In genomic region chr17:80738020-80738380, GRCh38 we compare ENCODE assay signal across 18 cellular contexts.
A peak's percentile ranks its signal among the peaks of the same experiment; 100 is the strongest.
DNase-seq lines count a peak whose midpoint lies in the region; ATAC-seq lines count a peak whose summit lies in the region.
"Had no signal": no experiment of that assay in that cellular context is flagged by ENCODE, and none has a peak within 500 bp of the region (broad histone marks: within the 10 kb centered on the region; RNA-seq: fewer than 3 reads in every experiment).

No MANE protein-coding gene starts in this region.

- H3K9me3 Mint-ChIP-seq in activated T-cell treated with anti-CD3 and anti-CD28 coated beads, Interleukin-2, amount 50 U/mL, for 4 hours: no peaks in the 10 kb centered on the region
- H3K9me3 Mint-ChIP-seq in activated naive CD8-positive, alpha-beta T cell treated with anti-CD3 and anti-CD28 coated beads for 36 hours: peaks cover 2% of the 10 kb centered on the region
- H3K9me3 Mint-ChIP-seq: HFFc6 had no signal

- peaks cover 22% of the 10 kb centered on the region for H3K36me3 Mint-ChIP-seq in activated T-cell treated with anti-CD3 and anti-CD28 coated beads, Interleukin-2, amount 50 U/mL, for 4 hours (ENCODE audit: insufficient read depth)
- peaks cover 55% of the 10 kb centered on the region for H3K36me3 Mint-ChIP-seq in activated naive CD8-positive, alpha-beta T cell treated with anti-CD3 and anti-CD28 coated beads for 36 hours

- WGBS in thymus: 13% methylated on average over 9 of the region's 9 CpGs

- H3K27ac ChIP-seq in thymus (ENCODE audit: low read depth): peak overlapping the region; percentile 90
- H3K27ac ChIP-seq: A549, ovary, upper lobe of right lung had no signal

- peak overlapping the region; percentile 22 for H3K4me3 Mint-ChIP-seq in activated T-cell treated with anti-CD3 and anti-CD28 coated beads, Interleukin-2, amount 50 U/mL, for 4 hours
- no peak overlapping the region for H3K4me3 Mint-ChIP-seq in activated naive CD8-positive, alpha-beta T cell treated with anti-CD3 and anti-CD28 coated beads for 36 hours
- H3K4me3 Mint-ChIP-seq: HFFc6 had no signal

- no peaks in the 10 kb centered on the region for H3K27me3 ChIP-seq in thymus (ENCODE audit: control insufficient read depth, insufficient read depth)
- H3K27me3 ChIP-seq: adrenal gland, ovary, upper lobe of right lung had no signal

- H3K9me3 ChIP-seq in thymus (ENCODE audit: control insufficient read depth): no peaks in the 10 kb centered on the region
- H3K9me3 ChIP-seq: adrenal gland, ovary, upper lobe of right lung had no signal

- H3K27ac Mint-ChIP-seq in activated naive CD8-positive, alpha-beta T cell treated with anti-CD3 and anti-CD28 coated beads for 36 hours: peak overlapping the region; percentile 77
- H3K27ac Mint-ChIP-seq: HFFc6 had no signal

- peaks cover 41% of the 10 kb centered on the region for H3K4me1 ChIP-seq in thymus (ENCODE audit: control insufficient read depth, insufficient read depth, low read length)
- H3K4me1 ChIP-seq: A549, upper lobe of right lung had no signal

- peak overlapping the region; percentile 25 for H3K4me3 ChIP-seq in thymus (ENCODE audit: low read length)
- H3K4me3 ChIP-seq: A549, adrenal gland, lung, ovary, upper lobe of right lung had no signal

- no peak for DNase-seq in activated T-cell treated with anti-CD3 and anti-CD28 coated beads, Interleukin-2, amount 50 U/mL, for 4 hours
- DNase-seq in activated T-cell treated with anti-CD3 and anti-CD28 coated beads for 4 hours (no peak), OCI-M1 (lab: John Stamatoyannopoulos, UW) (no peak)
- no peak for DNase-seq in activated naive CD8-positive, alpha-beta T cell treated with anti-CD3 and anti-CD28 coated beads for 36 hours
- DNase-seq in stimulated activated CD4-positive, alpha-beta T cell treated with anti-CD3 and anti-CD28 coated beads, Interleukin-2, amount 100 ng/mL, for 24 hours: no peak
- DNase-seq: adrenal gland, cortex of kidney, DMS 273 treated with DMSO at 0.1 percent for 48 hours, HFFc6, NCI-H748 treated with DMSO at 0.1 percent for 48 hours, ovary, SHP77 treated with DMSO at 0.1 percent for 48 hours, upper lobe of right lung had no signal

- H3K27me3 Mint-ChIP-seq in activated T-cell treated with anti-CD3 and anti-CD28 coated beads, Interleukin-2, amount 50 U/mL, for 4 hours (ENCODE audit: low read depth): no peaks in the 10 kb centered on the region
- H3K27me3 Mint-ChIP-seq in activated naive CD8-positive, alpha-beta T cell treated with anti-CD3 and anti-CD28 coated beads for 36 hours: no peaks in the 10 kb centered on the region

- ATAC-seq in activated T-cell treated with anti-CD3 and anti-CD28 coated beads, Interleukin-2, amount 50 U/mL, for 4 hours: peak in 1 of 2 donors; percentile 23
- ATAC-seq in HG03159 (IDR thresholded peaks at IDR 0.05; ENCODE audit: unreplicated experiment) (peak; percentile 23), HG03378 (IDR thresholded peaks at IDR 0.05; ENCODE audit: unreplicated experiment) (no peak)
- ATAC-seq: A549 had no signal

- H3K4me1 Mint-ChIP-seq in activated T-cell treated with anti-CD3 and anti-CD28 coated beads, Interleukin-2, amount 50 U/mL, for 4 hours (ENCODE audit: low read depth): peaks cover 54% of the 10 kb centered on the region
- peaks cover 59% of the 10 kb centered on the region for H3K4me1 Mint-ChIP-seq in activated naive CD8-positive, alpha-beta T cell treated with anti-CD3 and anti-CD28 coated beads for 36 hours

- H3K36me3 ChIP-seq in thymus (ENCODE audit: control insufficient read depth, insufficient read depth): no peaks in the 10 kb centered on the region
- H3K36me3 ChIP-seq: adrenal gland, ovary, upper lobe of right lung had no signal
